Comparison of ENCODE assay signal across 13 cellular contexts in the genomic region with DNA sequence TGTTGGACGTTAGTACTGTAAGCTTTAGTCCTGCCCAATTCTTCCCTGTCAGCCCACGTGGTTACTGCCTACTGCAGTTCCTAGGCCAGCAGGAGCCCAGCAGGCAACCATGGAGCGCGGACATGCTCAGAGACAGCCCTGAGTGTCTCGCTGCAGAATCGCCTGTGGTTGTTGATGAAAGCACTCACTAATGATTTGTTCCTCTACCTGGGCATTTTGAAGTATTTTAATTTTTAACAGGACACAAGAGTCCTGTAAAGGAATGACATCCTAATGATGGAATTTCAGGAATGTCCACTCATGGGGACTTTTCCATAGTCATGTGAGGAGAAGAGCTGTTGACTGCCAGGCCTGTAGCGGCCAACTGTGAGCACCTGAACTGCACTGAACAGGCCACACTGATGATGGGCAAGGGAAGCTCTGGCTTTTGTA. TPM values are rescaled to one million over a fixed set of nuclear protein-coding genes. Genes with fewer than 3 reads are reported as not detected.
DNase-seq lines count a peak whose midpoint lies in the region; ATAC-seq and TF ChIP-seq lines count a peak whose summit lies in the region.
"Had no signal": no experiment of that assay in that cellular context is flagged by ENCODE, and none has a peak within 500 bp of the region (broad histone marks: within the 10 kb centered on the region; RNA-seq: fewer than 3 reads in every experiment).

No MANE protein-coding gene starts in this region.

- CTCF ChIA-PET in Calu3 (lab: Charles Lee): interaction anchor here (0.8 to 1.3 kb wide), 6 partner anchors 10 to 186 kb away, joined by 3 to 9 read pairs (median 5); partner anchors contain the start of gene PGBD5

- DNase-seq in Calu3 (peak; percentile 55), epithelial cell of proximal tubule (ENCODE audit: low read depth) (peak; percentile 70), occipital lobe (lab: John Stamatoyannopoulos, UW) (no peak)
- DNase-seq: HCEC 1CT; left ventricle myocardium inferior; NCI-H187 treated with DMSO at 0.1 percent for 48 hours; stimulated activated CD4-positive, alpha-beta T cell treated with anti-CD3 and anti-CD28 coated beads, Interleukin-2, amount 100 ng/mL, for 24 hours had no signal

- H3K4me3 ChIP-seq in epithelial cell of proximal tubule (ENCODE audit: low read depth, low read length): no peak overlapping the region
- H3K4me3 ChIP-seq: left ventricle myocardium inferior had no signal

- no peaks in the 10 kb centered on the region for H3K27me3 Mint-ChIP-seq in Calu3 (ENCODE audit: unreplicated experiment)
- peaks cover 9% of the 10 kb centered on the region for H3K27me3 Mint-ChIP-seq in nephron (ENCODE audit: low read depth)

- intact Hi-C loops in Calu3 (cut with micrococcal nuclease; ENCODE audit: unreplicated experiment): no loop called here

- H3K27ac Mint-ChIP-seq in Calu3 (ENCODE audit: unreplicated experiment): peak overlapping the region; percentile 91
- H3K27ac Mint-ChIP-seq in nephron: peak overlapping the region; percentile 77 to 86 (median 78)
- H3K27ac Mint-ChIP-seq: stimulated activated effector memory CD8-positive, alpha-beta T cell treated with anti-CD3 and anti-CD28 coated beads, Interleukin-12 subunit alpha, Interleukin-12 subunit beta, amount 100 ng/mL, for 72 hours had no signal

- ATAC-seq in GM21529 (IDR thresholded peaks at IDR 0.05; ENCODE audit: unreplicated experiment) (no peak), GM21576 (IDR thresholded peaks at IDR 0.05; ENCODE audit: unreplicated experiment) (no peak), GM21723 (IDR thresholded peaks at IDR 0.05; ENCODE audit: unreplicated experiment) (no peak)
- ATAC-seq: stimulated activated effector memory CD8-positive, alpha-beta T cell treated with anti-CD3 and anti-CD28 coated beads, Interleukin-12 subunit alpha, Interleukin-12 subunit beta, amount 100 ng/mL, for 72 hours had no signal

- peak overlapping the region; percentile 51 for H3K4me3 Mint-ChIP-seq in Calu3 (ENCODE audit: low read depth, unreplicated experiment)
- H3K4me3 Mint-ChIP-seq in nephron: peak overlapping the region in 1 of 3 experiments; percentile 1
- H3K4me3 Mint-ChIP-seq: stimulated activated effector memory CD8-positive, alpha-beta T cell treated with anti-CD3 and anti-CD28 coated beads, Interleukin-12 subunit alpha, Interleukin-12 subunit beta, amount 100 ng/mL, for 72 hours had no signal

- H3K9me3 Mint-ChIP-seq in Calu3 (ENCODE audit: low read depth, unreplicated experiment) (peaks cover 7% of the 10 kb centered on the region), nephron (peaks cover 11% of the 10 kb centered on the region)

- H3K4me1 Mint-ChIP-seq in Calu3 (ENCODE audit: low read depth, unreplicated experiment) (peaks cover 39% of the 10 kb centered on the region), nephron (peaks cover 55% of the 10 kb centered on the region)
- H3K4me1 Mint-ChIP-seq: stimulated activated effector memory CD8-positive, alpha-beta T cell treated with anti-CD3 and anti-CD28 coated beads, Interleukin-12 subunit alpha, Interleukin-12 subunit beta, amount 100 ng/mL, for 72 hours had no signal

- peaks cover 20% of the 10 kb centered on the region for H3K36me3 Mint-ChIP-seq in Calu3 (ENCODE audit: insufficient read depth, unreplicated experiment)
- peaks cover 9% of the 10 kb centered on the region for H3K36me3 Mint-ChIP-seq in nephron (ENCODE audit: low read depth)
- H3K36me3 Mint-ChIP-seq: stimulated activated effector memory CD8-positive, alpha-beta T cell treated with anti-CD3 and anti-CD28 coated beads, Interleukin-12 subunit alpha, Interleukin-12 subunit beta, amount 100 ng/mL, for 72 hours had no signal

- TF ChIP-seq EP300 in Ishikawa (IDR thresholded peaks at IDR 0.05; ENCODE audit: borderline replicate concordance): no peak

- no TSS peak for BruUV-seq in Calu3 (replicated peaks; lab: Mats Ljungman, UMichigan)

- no peak for TF ChIP-seq RAD21 in Ishikawa (IDR thresholded peaks at IDR 0.05; ENCODE audit: low read depth)

- no peak for TF ChIP-seq CTCF in Calu3 (IDR thresholded peaks at IDR 0.05; ENCODE audit: unreplicated experiment)
- TF ChIP-seq CTCF in epithelial cell of proximal tubule (conservative IDR thresholded peaks at IDR 0.05; ENCODE audit: low read depth, low read length): no peak
- TF ChIP-seq CTCF in nephron (IDR thresholded peaks at IDR 0.05; ENCODE audit: unreplicated experiment in 3 of 3): no peak

TF ChIP-seq in Ishikawa, 13 proteins besides CTCF, POLR2A, EP300 and RAD21:
- TF ChIP-seq, protein P1, sequence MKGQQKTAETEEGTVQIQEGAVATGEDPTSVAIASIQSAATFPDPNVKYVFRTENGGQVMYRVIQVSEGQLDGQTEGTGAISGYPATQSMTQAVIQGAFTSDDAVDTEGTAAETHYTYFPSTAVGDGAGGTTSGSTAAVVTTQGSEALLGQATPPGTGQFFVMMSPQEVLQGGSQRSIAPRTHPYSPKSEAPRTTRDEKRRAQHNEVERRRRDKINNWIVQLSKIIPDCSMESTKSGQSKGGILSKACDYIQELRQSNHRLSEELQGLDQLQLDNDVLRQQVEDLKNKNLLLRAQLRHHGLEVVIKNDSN (IDR thresholded peaks at IDR 0.05): peak; percentile 68
- TF ChIP-seq TAF1 (IDR thresholded peaks at IDR 0.05; ENCODE audit: low read depth) (no peak), TEAD4 (IDR thresholded peaks at IDR 0.05) (peak; percentile 89), MAX (IDR thresholded peaks at IDR 0.05) (peak; percentile 38; the same call in 1 of the 2 replicates)

RNA-seq across cellular contexts. Expression of gene PGBD5, which starts 44.1 kb away (rescaled TPM):
- total RNA-seq in Calu3 (2022) (27.4 and 37.8 TPM in 2 replicates), epithelial cell of proximal tubule (12.9 and 18.0 TPM in 2 replicates), occipital lobe (25.6 TPM)
